14 cellular contexts compared by ENCODE assay signal in the genomic region with DNA sequence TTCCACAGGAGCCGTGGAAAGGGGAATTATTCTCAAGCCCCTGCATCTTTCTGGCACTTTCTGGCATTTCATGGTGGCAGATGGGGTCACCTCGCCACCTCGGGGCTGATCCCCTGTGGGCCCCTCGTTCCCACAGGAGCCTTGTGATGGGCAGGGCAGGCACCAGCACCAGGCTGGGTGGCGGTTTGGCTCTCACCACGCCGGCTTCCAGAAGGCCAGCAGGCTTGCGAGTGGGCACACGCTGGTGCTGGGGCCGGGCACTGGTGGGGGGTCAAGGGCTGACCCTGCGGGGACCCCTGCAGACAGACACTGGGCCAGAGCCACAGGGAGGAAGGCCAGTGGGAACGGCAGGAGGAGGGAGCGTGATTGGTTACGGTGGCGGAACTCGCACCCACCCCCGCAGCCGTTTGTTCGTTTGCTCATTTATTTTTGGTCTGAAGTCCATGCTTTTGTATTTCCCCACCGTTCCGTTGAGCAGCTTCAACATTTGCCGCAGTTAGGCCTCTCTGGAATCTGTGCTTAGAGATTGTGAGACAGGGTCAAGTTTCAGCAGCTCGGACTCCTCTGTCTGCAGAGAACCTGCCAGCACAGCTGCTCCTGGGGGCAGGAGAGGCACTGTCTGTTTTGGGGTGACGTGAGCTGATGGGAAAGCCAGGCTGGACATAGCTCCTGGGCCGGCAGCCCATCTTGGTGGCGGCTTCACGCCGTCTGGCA. TPM values are rescaled to one million over a fixed set of nuclear protein-coding genes. Genes with fewer than 3 reads are reported as not detected.
DNase-seq lines count a peak whose midpoint lies in the region; ATAC-seq, FAIRE-seq and TF ChIP-seq lines count a peak whose summit lies in the region.
"Had no signal": no experiment of that assay in that cellular context is flagged by ENCODE, and none has a peak within 500 bp of the region (broad histone marks: within the 10 kb centered on the region; RNA-seq: fewer than 3 reads in every experiment).

No MANE protein-coding gene starts in this region.

- no peak overlapping the region for H2AFZ ChIP-seq in astrocyte (ENCODE audit: low read depth, low read length)

- peaks cover 89% of the 10 kb centered on the region for H3K79me2 ChIP-seq in astrocyte (ENCODE audit: insufficient read depth, low read length)

- H3K27ac Mint-ChIP-seq in astrocyte (ENCODE audit: unreplicated experiment): no peak overlapping the region
- peak overlapping the region; percentile 95 for H3K27ac Mint-ChIP-seq in nephron progenitor cell
- peak overlapping the region; percentile 85 for H3K27ac Mint-ChIP-seq in type B pancreatic cell
- H3K27ac Mint-ChIP-seq: activated naive CD4-positive, alpha-beta T cell treated with anti-CD3 and anti-CD28 coated beads, Interleukin-2, amount 50 U/mL, for 72 hours; natural killer cell had no signal

- H3K4me3 ChIP-seq in astrocyte (ENCODE audit: insufficient read depth, low read depth, low read length): no peak overlapping the region

- no peak overlapping the region for H3K27ac ChIP-seq in astrocyte (ENCODE audit: low read depth, low read length)

- FAIRE-seq in astrocyte (lab: Jason Lieb, UNC): no peak

- peak overlapping the region; percentile 33 for H3K4me2 ChIP-seq in astrocyte (ENCODE audit: low read length)

- no peaks in the 10 kb centered on the region for H3K27me3 Mint-ChIP-seq in astrocyte (ENCODE audit: low read depth, unreplicated experiment)
- H3K27me3 Mint-ChIP-seq in nephron progenitor cell (ENCODE audit: low read depth, poor library complexity): no peaks in the 10 kb centered on the region
- H3K27me3 Mint-ChIP-seq in type B pancreatic cell: no peaks in the 10 kb centered on the region

- H3K4me3 Mint-ChIP-seq in astrocyte (ENCODE audit: unreplicated experiment): peak overlapping the region; percentile 70
- H3K4me3 Mint-ChIP-seq in nephron progenitor cell: peak overlapping the region; percentile 73
- peak overlapping the region; percentile 80 for H3K4me3 Mint-ChIP-seq in type B pancreatic cell
- H3K4me3 Mint-ChIP-seq: natural killer cell had no signal

- H3K4me1 Mint-ChIP-seq in astrocyte (ENCODE audit: low read depth, unreplicated experiment) (peaks cover 42% of the 10 kb centered on the region), nephron progenitor cell (peaks cover 90% of the 10 kb centered on the region), type B pancreatic cell (ENCODE audit: unreplicated experiment) (peaks cover 46% of the 10 kb centered on the region)

- intact Hi-C loops in left cardiac atrium (cut with DNase I): no loop called here

- no peaks in the 10 kb centered on the region for H3K9me3 ChIP-seq in astrocyte (ENCODE audit: insufficient read depth, low read depth, low read length)

- TF ChIP-seq CTCF in astrocyte (IDR thresholded peaks at IDR 0.05; ENCODE audit: insufficient read depth, low read depth, low read length) (no peak), nephron progenitor cell (IDR thresholded peaks at IDR 0.05) (no peak), type B pancreatic cell (conservative IDR thresholded peaks at IDR 0.05) (no peak)

- peaks cover 87% of the 10 kb centered on the region for H4K20me1 ChIP-seq in astrocyte (ENCODE audit: insufficient read depth, low read length)

- no peak overlapping the region for H3K9ac ChIP-seq in astrocyte (ENCODE audit: low read length)

- ATAC-seq in left cardiac atrium: peak; percentile 0 to 12
- no peak for ATAC-seq in GM19463 (IDR thresholded peaks at IDR 0.05; ENCODE audit: unreplicated experiment)
- ATAC-seq: activated naive CD4-positive, alpha-beta T cell treated with anti-CD3 and anti-CD28 coated beads, Interleukin-2, amount 50 U/mL, for 72 hours; natural killer cell had no signal

- H3K9me3 Mint-ChIP-seq in astrocyte (ENCODE audit: unreplicated experiment) (no peaks in the 10 kb centered on the region), nephron progenitor cell (no peaks in the 10 kb centered on the region), type B pancreatic cell (no peaks in the 10 kb centered on the region)
- H3K9me3 Mint-ChIP-seq: activated naive CD4-positive, alpha-beta T cell treated with anti-CD3 and anti-CD28 coated beads, Interleukin-2, amount 50 U/mL, for 72 hours; natural killer cell had no signal

- DNase-seq in astrocyte (ENCODE audit: low read depth) (no peak), left cardiac atrium (peak; percentile 51), nephron progenitor cell (no peak), type B pancreatic cell (ENCODE audit: extremely low spot score, unreplicated experiment) (no peak), germinal center (ENCODE audit: low spot score) (no peak)
- no peak for DNase-seq in activated naive CD4-positive, alpha-beta T cell treated with anti-CD3 and anti-CD28 coated beads, Interleukin-2, amount 50 U/mL, for 16 hours
- DNase-seq: GOT3; natural killer cell; NCI-H2171; OCI-M1; stimulated activated naive CD4-positive, alpha-beta T cell treated with Interleukin-2 at 50 U/mL for 16 hours; T-helper 9 cell had no signal

- H3K36me3 ChIP-seq in astrocyte (ENCODE audit: insufficient read depth, low read length): no peaks in the 10 kb centered on the region

- H3K4me1 ChIP-seq in astrocyte (ENCODE audit: insufficient read depth, low read length): peaks cover 33% of the 10 kb centered on the region

- no peaks in the 10 kb centered on the region for H3K27me3 ChIP-seq in astrocyte (ENCODE audit: insufficient read depth, low read length)

- peaks cover 6% of the 10 kb centered on the region for H3K36me3 Mint-ChIP-seq in astrocyte (ENCODE audit: low read depth, unreplicated experiment)
- H3K36me3 Mint-ChIP-seq in nephron progenitor cell (ENCODE audit: low read depth): no peaks in the 10 kb centered on the region
- no peaks in the 10 kb centered on the region for H3K36me3 Mint-ChIP-seq in type B pancreatic cell
- H3K36me3 Mint-ChIP-seq: activated naive CD4-positive, alpha-beta T cell treated with anti-CD3 and anti-CD28 coated beads, Interleukin-2, amount 50 U/mL, for 72 hours; natural killer cell had no signal

RNA-seq across cellular contexts. Expression of a gene that starts 5.3 kb away (rescaled TPM):
- total RNA-seq in astrocyte (616 and 692 TPM in 2 replicates), left cardiac atrium (100 to 1,000 TPM in 1 of 2 donors, 10 to 100 TPM in 1; 53.4 to 104 TPM), type B pancreatic cell (ENCODE audit: low replicate concordance) (150 and 168 TPM in 2 replicates)
